13 cellular contexts compared by ENCODE assay signal in genomic region chr2:69026638-69027037, GRCh38. TPM values are rescaled to one million over a fixed set of nuclear protein-coding genes. Genes with fewer than 3 reads are reported as not detected.
"Had no signal": no experiment of that assay in that cellular context is flagged by ENCODE, and none has a peak within 500 bp of the region (broad histone marks: within the 10 kb centered on the region; RNA-seq: fewer than 3 reads in every experiment).

No MANE protein-coding gene starts in this region.

- ATAC-seq: activated CD4-positive, CD25-positive, alpha-beta regulatory T cell treated with anti-CD3 and anti-CD28 coated beads, Interleukin-2, amount 50 U/mL, for 24 hours; activated CD8-positive, alpha-beta memory T cell treated with anti-CD3 and anti-CD28 coated beads, Interleukin-2, amount 10 ng/mL, durations not matched to agents 7 days and 5 days had no signal

- DNase-seq: activated CD4-positive, alpha-beta T cell treated with anti-CD3 and anti-CD28 coated beads for 4 hours; activated effector memory CD4-positive, alpha-beta T cell treated with Interleukin-2 at 50 U/mL for 16 hours; activated T-cell treated with anti-CD3 and anti-CD28 coated beads, Interleukin-2, amount 50 U/mL, for 24 hours; MG63; NCI-H1105; NCI-H1436 had no signal

- H3K36me3 ChIP-seq: MG63 had no signal

- H3K27me3 ChIP-seq: MG63 had no signal

- H3K4me3 ChIP-seq: MG63 had no signal

RNA-seq across cellular contexts. Expression of gene ANTXR1, which starts 13.7 kb away (rescaled TPM):
- total RNA-seq: activated T-helper 1 cell treated with anti-CD3 and anti-CD28 coated beads, Interleukin-12 subunit alpha, Interleukin-12 subunit beta, Interleukin-2, Interleukin-4 antibody, amounts not matched to agents 30 ng/mL and 10 ng/mL and 1 ng/mL, durations not matched to agents 14 hours and 24 hours and 36 hours had no signal

RNA-seq across cellular contexts. Expression of gene GKN1, which starts 52.2 kb away (rescaled TPM):
- total RNA-seq: activated CD8-positive, alpha-beta memory T cell treated with anti-CD3 and anti-CD28 coated beads, Interleukin-2, amount 10 ng/mL, durations not matched to agents 7 days and 5 days; activated naive CD4-positive, alpha-beta T cell treated with anti-CD3 and anti-CD28 coated beads for 36 hours; activated T-helper 1 cell treated with anti-CD3 and anti-CD28 coated beads, Interleukin-12 subunit alpha, Interleukin-12 subunit beta, Interleukin-2, Interleukin-4 antibody, amounts not matched to agents 30 ng/mL and 10 ng/mL and 1 ng/mL, durations not matched to agents 14 hours and 24 hours and 36 hours; astrocyte; PC-3; SK-MEL-5 had no signal
